ENCODE assay signal across 8 cellular contexts in the genomic region with DNA sequence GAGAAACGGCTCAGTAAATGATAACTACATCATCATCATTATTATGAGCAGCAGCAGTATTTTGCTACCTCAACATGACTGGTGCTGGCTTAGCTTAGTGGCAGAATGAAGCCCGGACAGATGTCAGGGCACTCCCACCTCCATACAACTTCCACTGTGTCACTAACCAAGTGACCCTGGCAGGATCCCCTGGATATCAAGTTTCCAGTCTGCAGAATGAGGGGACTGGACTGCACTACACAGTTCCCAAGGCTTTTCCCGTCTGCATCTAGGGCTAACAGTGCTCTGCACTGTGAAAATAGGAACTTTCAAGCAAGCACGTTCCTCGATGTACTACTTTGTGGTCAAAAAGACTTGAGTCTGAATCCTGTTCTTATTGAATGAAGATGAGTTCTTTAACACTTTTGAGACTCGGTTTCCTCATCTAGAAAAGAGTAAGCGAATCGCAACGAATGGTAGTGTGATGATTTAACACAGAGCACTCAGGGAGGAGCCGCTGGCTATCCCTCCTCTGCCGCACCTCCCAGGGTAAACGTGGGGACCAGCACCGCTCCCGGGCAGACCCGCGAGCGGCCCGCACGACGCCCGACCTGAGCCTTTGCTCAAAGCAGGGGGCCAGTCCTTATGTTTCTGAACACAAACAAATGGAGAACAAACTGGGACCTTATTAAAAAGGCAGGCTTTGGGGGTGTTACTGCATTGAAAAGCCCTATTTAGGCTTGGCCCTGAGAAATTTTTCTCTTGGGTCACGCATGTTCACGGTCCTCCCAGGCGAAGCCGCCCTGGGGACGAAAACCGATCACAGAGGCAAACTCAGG. TPM values are rescaled to one million over a fixed set of nuclear protein-coding genes. Genes with fewer than 3 reads are reported as not detected.
DNase-seq lines count a peak whose midpoint lies in the region; ATAC-seq, FAIRE-seq and TF ChIP-seq lines count a peak whose summit lies in the region.

No MANE protein-coding gene starts in this region.

- DNase-seq in HL-60 (ENCODE audit: low read depth in 1 of 2, low spot score in 1 of 2) = peak in 1 of 2 experiments; percentile 4
- DNase-seq in adrenal gland = peak in 2 of 7 donors; percentile 36 to 44
- DNase-seq in keratinocyte (ENCODE audit: low read depth, low spot score) = no peak
- DNase-seq in NK-92 (lab: John Stamatoyannopoulos, UW; ENCODE audit: unreplicated experiment) = no peak

- WGBS in adrenal gland, 4 donors = 10 to 25% (median 16%) methylated on average over 22 to 27 of the region's 27 CpGs

- H4K20me1 ChIP-seq in keratinocyte (ENCODE audit: control insufficient read depth, extremely low read depth, insufficient read depth, low read length) = no peaks in the 10 kb centered on the region

- peak overlapping the region; percentile 67 for H3K4me3 ChIP-seq in HL-60 (replicated peaks; ENCODE audit: insufficient read depth, low read length)
- H3K4me3 ChIP-seq in adrenal gland = peak overlapping the region in 2 of 4 donors; percentile 79 to 100
- H3K4me3 ChIP-seq in keratinocyte (ENCODE audit: control insufficient read depth in 2 of 3, extremely low read depth in 1 of 3, insufficient read depth in 2 of 3, low read depth in 1 of 3, low read length in 3 of 3) = peak overlapping the region; percentile 51 to 82 (median 80)
- peak overlapping the region; percentile 67 to 80 (median 77) for H3K4me3 ChIP-seq in subcutaneous abdominal adipose tissue (ENCODE audit: low read depth in 1 of 5, low read length in 5 of 5)

- H3K36me3 ChIP-seq in adrenal gland (replicated peaks in 1 of 2) (no peaks in the 10 kb centered on the region), keratinocyte (ENCODE audit: control insufficient read depth in 2 of 2, extremely low read depth in 1 of 2, insufficient read depth in 2 of 2, low read length in 2 of 2) (no peaks in the 10 kb centered on the region), subcutaneous abdominal adipose tissue (ENCODE audit: control insufficient read depth in 5 of 5, insufficient read depth in 5 of 5, low read length in 5 of 5) (peaks cover 0 to 3% (median 0%) of the 10 kb centered on the region in 5 donors)

- H3K4me2 ChIP-seq in keratinocyte (ENCODE audit: control insufficient read depth, extremely low read depth, insufficient read depth, low read depth, low read length) = peak overlapping the region; percentile 99

- dilution Hi-C loops in keratinocyte (cut with MboI; ENCODE audit: extremely low pct_ligation_motif_present, low sequenced_read_pairs) = no loop called here

- no peak for FAIRE-seq in keratinocyte (lab: Jason Lieb, UNC)

- intact Hi-C loops in adrenal gland (cut with DNase I) = loop anchor here (10.0 kb wide), 3 partner anchors 46 to 184 kb away; a partner anchor contains a TSS

- ATAC-seq in HG03378 (IDR thresholded peaks at IDR 0.05; ENCODE audit: unreplicated experiment) (no peak), HG02763 (IDR thresholded peaks at IDR 0.05; ENCODE audit: unreplicated experiment) (no peak)

- H3K9me3 ChIP-seq in adrenal gland (replicated peaks in 1 of 3) = no peaks in the 10 kb centered on the region
- H3K9me3 ChIP-seq in keratinocyte (ENCODE audit: control insufficient read depth, low read depth, low read length) = no peaks in the 10 kb centered on the region
- H3K9me3 ChIP-seq in subcutaneous abdominal adipose tissue (ENCODE audit: control insufficient read depth in 5 of 5, low read length in 5 of 5) = no peaks in the 10 kb centered on the region

- peak overlapping the region; percentile 65 for H2AFZ ChIP-seq in keratinocyte (ENCODE audit: control insufficient read depth, low read length)

- peak overlapping the region; percentile 72 for H3K9ac ChIP-seq in keratinocyte (ENCODE audit: control insufficient read depth, extremely low read depth, insufficient read depth, low read length)
- H3K9ac ChIP-seq in subcutaneous abdominal adipose tissue (ENCODE audit: low read length in 5 of 5) = peak overlapping the region in 4 of 5 donors; percentile 57 to 85 (median 72)

- TF ChIP-seq CTCF in C4-2B (conservative IDR thresholded peaks at IDR 0.05) (no peak), HL-60 (IDR thresholded peaks at IDR 0.05; ENCODE audit: insufficient read depth, low read length) (no peak), adrenal gland (IDR thresholded peaks at IDR 0.05) (no peak), keratinocyte (optimal IDR thresholded peaks at IDR 0.05 in 1 of 3, IDR thresholded peaks at IDR 0.05 in 1 of 3, conservative IDR thresholded peaks at IDR 0.05 in 1 of 3; ENCODE audit: extremely low read depth in 1 of 3, insufficient read depth in 2 of 3, low read length in 3 of 3) (no peak)

- peaks cover 22 to 45% of the 10 kb centered on the region in 2 donors for H3K4me1 ChIP-seq in adrenal gland (replicated peaks in 1 of 2)
- peaks cover 47% of the 10 kb centered on the region for H3K4me1 ChIP-seq in keratinocyte (ENCODE audit: control insufficient read depth, extremely low read depth, insufficient read depth, low read length)
- peaks cover 5 to 32% (median 30%) of the 10 kb centered on the region in 5 donors for H3K4me1 ChIP-seq in subcutaneous abdominal adipose tissue (ENCODE audit: control insufficient read depth in 5 of 5, insufficient read depth in 5 of 5, low read length in 5 of 5)

- no peaks in the 10 kb centered on the region for H3K9me1 ChIP-seq in keratinocyte (ENCODE audit: control insufficient read depth, extremely low read depth, insufficient read depth, low read length)

- no peaks in the 10 kb centered on the region for H3K79me2 ChIP-seq in keratinocyte (ENCODE audit: control insufficient read depth, insufficient read depth, low read length)

- H3K27me3 ChIP-seq in HL-60 (ENCODE audit: insufficient read depth, poor library complexity, severe bottlenecking) = no peaks in the 10 kb centered on the region
- no peaks in the 10 kb centered on the region for H3K27me3 ChIP-seq in adrenal gland
- no peaks in the 10 kb centered on the region for H3K27me3 ChIP-seq in keratinocyte (ENCODE audit: control insufficient read depth, extremely low read depth, insufficient read depth, low read length)
- no peaks in the 10 kb centered on the region for H3K27me3 ChIP-seq in subcutaneous abdominal adipose tissue (ENCODE audit: control insufficient read depth in 5 of 5, insufficient read depth in 4 of 5, low read length in 5 of 5)

- peak in 1 of 2 donors; percentile 31 for TF ChIP-seq POLR2A in adrenal gland (IDR thresholded peaks at IDR 0.05)

- H3K27ac ChIP-seq in C4-2B = peak overlapping the region; percentile 69
- no peak overlapping the region for H3K27ac ChIP-seq in HL-60 (replicated peaks)
- peak overlapping the region in 3 of 5 donors; percentile 69 to 93 (median 81) for H3K27ac ChIP-seq in adrenal gland
- H3K27ac ChIP-seq in keratinocyte (ENCODE audit: control insufficient read depth, insufficient read depth, low read length) = peak overlapping the region; percentile 7
- H3K27ac ChIP-seq in subcutaneous abdominal adipose tissue (ENCODE audit: low read depth, low read length) = no peak overlapping the region

RNA-seq across cellular contexts. Expression of a gene that starts 0.9 kb away (rescaled TPM):
- total RNA-seq in adrenal gland = 10 to 100 TPM; 13.0 to 62.8 (median 15.0) TPM
- polyA plus RNA-seq in adrenal gland (10 to 100 TPM; 26.9 to 39.5 (median 28.6) TPM), keratinocyte (11.2 to 19.4 TPM (median 12.4 TPM) in 3 replicates)
- polyA plus RNA-seq in keratinocyte (2011; ENCODE audit: low read depth) = 3.9 TPM
- 7.1 and 8.3 TPM in 2 replicates for polyA plus RNA-seq in keratinocyte (2011; cell fraction: cytosol; rRNA removed)
- polyA plus RNA-seq in keratinocyte (2011; cell fraction: nucleus; rRNA removed) = 36.1 and 47.2 TPM in 2 replicates
- 4.9 and 7.5 TPM in 2 replicates for polyA plus RNA-seq in keratinocyte (2012; ENCODE audit: low replicate concordance)
- polyA minus RNA-seq in keratinocyte = 15.5 to 37.2 TPM (median 28.1 TPM) in 3 replicates
- polyA minus RNA-seq in keratinocyte (2011; cell fraction: cytosol; rRNA and poly(A)+ RNA removed) = 17.8 TPM
- 22.9 and 47.3 TPM in 2 replicates for polyA minus RNA-seq in keratinocyte (2011; cell fraction: nucleus; rRNA and poly(A)+ RNA removed)

Comparison
In these comparisons a context has a peak if more than half of its experiments do, and no peak if none do; other contexts are left out.
1. H3K27ac ChIP-seq: peak in C4-2B (single experiment), adrenal gland (3 of 5) and keratinocyte (single experiment); none in HL-60 (single experiment) and subcutaneous abdominal adipose tissue (single experiment).